ENCODE assay signal across 17 cellular contexts in the genomic region with DNA sequence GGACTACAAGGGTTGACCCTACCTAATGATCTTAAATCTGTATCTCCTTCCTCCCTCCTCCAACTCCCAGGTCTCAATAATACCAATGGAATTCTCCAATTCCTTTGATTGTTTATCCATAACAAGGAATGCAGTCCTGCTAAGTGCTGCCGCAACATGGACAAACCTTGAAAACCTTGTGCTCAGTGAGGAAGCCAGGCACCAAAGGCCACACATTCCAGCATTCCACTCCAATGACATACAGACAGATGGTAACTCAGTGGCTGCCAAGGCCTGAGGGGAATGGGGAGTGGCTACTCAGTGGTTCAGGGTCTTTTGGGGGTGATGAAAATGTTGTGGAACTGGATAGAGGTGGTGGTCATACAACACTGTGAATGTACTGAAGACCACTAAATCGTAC. TPM values are rescaled to one million over a fixed set of nuclear protein-coding genes. Genes with fewer than 3 reads are reported as not detected.
DNase-seq lines count a peak whose midpoint lies in the region; ATAC-seq, FAIRE-seq and TF ChIP-seq lines count a peak whose summit lies in the region.
"Had no signal": no experiment of that assay in that cellular context is flagged by ENCODE, and none has a peak within 500 bp of the region (broad histone marks: within the 10 kb centered on the region; RNA-seq: fewer than 3 reads in every experiment).

No MANE protein-coding gene starts in this region.

- DNase-seq in left ventricle myocardium superior (peak; percentile 15), left cardiac atrium (no peak), brain microvascular endothelial cell (peak; percentile 50), islet precursor cell (peak; percentile 84), GM12892 (ENCODE audit: insufficient read length) (no peak), urothelium cell line (ENCODE audit: low spot score) (no peak), NCI-H2196 treated with DMSO at 0.1 percent for 48 hours (lab: John Stamatoyannopoulos, UW; ENCODE audit: unreplicated experiment) (no peak)
- DNase-seq: activated naive CD8-positive, alpha-beta T cell treated with anti-CD3 and anti-CD28 coated beads, Interleukin-2, amount 50 U/mL, for 24 hours; KG1; naive thymus-derived CD8-positive, alpha-beta T cell; NCI-H69 had no signal

- FAIRE-seq in GM12892 (lab: Jason Lieb, UNC) (no peak), urothelium cell line (lab: Jason Lieb, UNC) (no peak)
- FAIRE-seq: islet of Langerhans, RCC 7860 had no signal

- H3K4me3 ChIP-seq in brain microvascular endothelial cell (ENCODE audit: low read depth, low read length) = no peak overlapping the region
- H3K4me3 ChIP-seq: A549 had no signal

- peak; percentile 37 for ATAC-seq in left ventricle myocardium superior
- no peak for ATAC-seq in left cardiac atrium
- ATAC-seq in esophagus mucosa = no peak
- ATAC-seq: activated naive CD8-positive, alpha-beta T cell treated with anti-CD3 and anti-CD28 coated beads, Interleukin-2, amount 50 U/mL, for 24 hours; naive thymus-derived CD8-positive, alpha-beta T cell had no signal

- TF ChIP-seq POLR2A in GM12892 (IDR thresholded peaks at IDR 0.05; ENCODE audit: low read depth, low read length) = no peak

- H3K27me3 ChIP-seq in brain microvascular endothelial cell (replicated peaks) = no peaks in the 10 kb centered on the region

- H3K27ac ChIP-seq in brain microvascular endothelial cell = peak overlapping the region; percentile 36
- H3K27ac ChIP-seq: A549 had no signal

- intact Hi-C loops in left ventricle myocardium superior (cut with micrococcal nuclease) = no loop called here
- intact Hi-C loops in left cardiac atrium (cut with DNase I) = no loop called here

- in situ Hi-C loops in brain microvascular endothelial cell (cut with HindIII; ENCODE audit: low pct_ligation_motif_present, low sequenced_read_pairs) = no loop called here

- TF ChIP-seq CTCF in brain microvascular endothelial cell (IDR thresholded peaks at IDR 0.05; ENCODE audit: low read depth, low read length, missing control alignments) = no peak

- H3K36me3 ChIP-seq in brain microvascular endothelial cell (replicated peaks) = no peaks in the 10 kb centered on the region

RNA-seq across cellular contexts. Expression of gene HAUS7, which starts 10.4 kb away (rescaled TPM):
- 16.2 TPM for total RNA-seq in left ventricle myocardium superior
- 10 to 100 TPM; 15.8 to 22.2 TPM for total RNA-seq in left cardiac atrium
- polyA plus RNA-seq in GM12892 (2012; ENCODE audit: missing spikeins) = 20.9 TPM
- 16.6 TPM for total RNA-seq in esophagus mucosa

RNA-seq across cellular contexts. Expression of gene TREX2, which starts 14.1 kb away (rescaled TPM):
- total RNA-seq in left ventricle myocardium superior (0.25 TPM), left cardiac atrium (under 1 TPM in 1 of 2 donors, not detected in 1; 0.39 TPM), esophagus mucosa (2.0 TPM)
- not detected for polyA plus RNA-seq in GM12892 (2012; ENCODE audit: missing spikeins)

RNA-seq across cellular contexts. Expression of gene BGN, which starts 34.8 kb away (rescaled TPM):
- 40.6 TPM for total RNA-seq in left ventricle myocardium superior
- total RNA-seq in left cardiac atrium = 100 to 1,000 TPM in 1 of 2 donors, 10 to 100 TPM in 1; 96.0 to 193 TPM
- not detected for polyA plus RNA-seq in GM12892 (2012; ENCODE audit: missing spikeins)
- total RNA-seq in esophagus mucosa = 29.3 TPM
- total RNA-seq: naive thymus-derived CD8-positive, alpha-beta T cell; T-helper 1 cell treated with Interleukin-12 subunit alpha and Interleukin-12 subunit beta and Interleukin-4 antibody, amounts not matched to agents 30 ng/mL and 1 ng/mL, for 36 hours had no signal
- polyA plus RNA-seq: naive thymus-derived CD8-positive, alpha-beta T cell had no signal

RNA-seq across cellular contexts. Expression of gene ZFP92, which starts 48.7 kb away (rescaled TPM):
- 0.57 TPM for total RNA-seq in left ventricle myocardium superior
- 1 to 10 TPM in 1 of 2 donors, under 1 TPM in 1; 0.85 to 2.0 TPM for total RNA-seq in left cardiac atrium
- 0.91 TPM for polyA plus RNA-seq in GM12892 (2012; ENCODE audit: missing spikeins)
- total RNA-seq in esophagus mucosa = 0.08 TPM

RNA-seq across cellular contexts. Expression of gene ATP2B3, which starts 57.5 kb away (rescaled TPM):
- not detected for total RNA-seq in left ventricle myocardium superior
- under 1 TPM in 1 of 2 donors, not detected in 1; 0.10 TPM for total RNA-seq in left cardiac atrium
- not detected for polyA plus RNA-seq in GM12892 (2012; ENCODE audit: missing spikeins)
- not detected for total RNA-seq in esophagus mucosa
- total RNA-seq: naive thymus-derived CD8-positive, alpha-beta T cell; subcutaneous adipose tissue had no signal
- polyA plus RNA-seq: naive thymus-derived CD8-positive, alpha-beta T cell had no signal

Comparison
In these comparisons a context has a peak if more than half of its experiments do, and no peak if none do; other contexts are left out.
1. DNase-seq: peak in left ventricle myocardium superior (single experiment), brain microvascular endothelial cell (single experiment) and islet precursor cell (single experiment); none in left cardiac atrium (single experiment), GM12892 (single experiment), urothelium cell line (single experiment) and NCI-H2196 treated with DMSO at 0.1 percent for 48 hours (single experiment).